ENCODE assay signal across 1 cellular context in the genomic region with DNA sequence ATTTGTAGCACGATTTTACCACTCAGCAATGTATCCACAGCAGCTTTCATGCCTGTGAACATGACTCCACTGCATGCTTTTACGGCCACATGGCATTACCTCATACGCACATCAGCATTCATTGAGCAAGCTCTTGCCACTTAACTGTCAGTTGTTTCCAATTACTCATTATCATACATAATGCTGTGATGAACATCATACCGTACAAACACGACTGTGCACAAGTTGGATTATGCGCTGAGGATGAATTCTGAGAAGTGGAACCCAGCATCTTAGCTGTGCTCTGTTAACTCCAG.
TF ChIP-seq lines count a peak whose summit lies in the region.

No MANE protein-coding gene starts in this region.

TF ChIP-seq in K562, 482 proteins besides CTCF, POLR2A, EP300 and RAD21 (continued from another document):
- TF ChIP-seq BRF1 (IDR thresholded peaks at IDR 0.05; ENCODE audit: borderline replicate concordance, extremely low read depth, insufficient read length) = no peak
- TF ChIP-seq CTCFL (IDR thresholded peaks at IDR 0.05; ENCODE audit: borderline replicate concordance, insufficient read depth, low read depth, low read length, poor library complexity, severe bottlenecking) = no peak
- TF ChIP-seq SRSF1 (IDR thresholded peaks at IDR 0.05; ENCODE audit: low read depth, low read length) = no peak
- TF ChIP-seq, protein P1, sequence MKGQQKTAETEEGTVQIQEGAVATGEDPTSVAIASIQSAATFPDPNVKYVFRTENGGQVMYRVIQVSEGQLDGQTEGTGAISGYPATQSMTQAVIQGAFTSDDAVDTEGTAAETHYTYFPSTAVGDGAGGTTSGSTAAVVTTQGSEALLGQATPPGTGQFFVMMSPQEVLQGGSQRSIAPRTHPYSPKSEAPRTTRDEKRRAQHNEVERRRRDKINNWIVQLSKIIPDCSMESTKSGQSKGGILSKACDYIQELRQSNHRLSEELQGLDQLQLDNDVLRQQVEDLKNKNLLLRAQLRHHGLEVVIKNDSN (CRISPR knock-in tag; IDR thresholded peaks at IDR 0.05) = no peak
- no peak for TF ChIP-seq NR4A1 (CRISPR knock-in tag; IDR thresholded peaks at IDR 0.05)
- no peak for TF ChIP-seq NR4A1 (tag; IDR thresholded peaks at IDR 0.05)
- no peak for TF ChIP-seq MBD2 (IDR thresholded peaks at IDR 0.05; ENCODE audit: borderline replicate concordance, low read depth)
- TF ChIP-seq CEBPB (tag; IDR thresholded peaks at IDR 0.05) = no peak
- no peak for TF ChIP-seq CHD4 (IDR thresholded peaks at IDR 0.05; ENCODE audit: insufficient read depth, insufficient replicate concordance, low read depth, low read length, poor library complexity, severe bottlenecking)
- TF ChIP-seq ZMIZ1 (IDR thresholded peaks at IDR 0.05; ENCODE audit: low read depth in 2 of 2, low read length in 2 of 2) = no peak
- TF ChIP-seq ZNF263 (CRISPR knock-in tag; IDR thresholded peaks at IDR 0.05; ENCODE audit: borderline replicate concordance) = no peak
- no peak for TF ChIP-seq GATA2 (CRISPR knock-in tag; IDR thresholded peaks at IDR 0.05)
